Comparison of ENCODE assay signal across 30 cellular contexts in the genomic region with DNA sequence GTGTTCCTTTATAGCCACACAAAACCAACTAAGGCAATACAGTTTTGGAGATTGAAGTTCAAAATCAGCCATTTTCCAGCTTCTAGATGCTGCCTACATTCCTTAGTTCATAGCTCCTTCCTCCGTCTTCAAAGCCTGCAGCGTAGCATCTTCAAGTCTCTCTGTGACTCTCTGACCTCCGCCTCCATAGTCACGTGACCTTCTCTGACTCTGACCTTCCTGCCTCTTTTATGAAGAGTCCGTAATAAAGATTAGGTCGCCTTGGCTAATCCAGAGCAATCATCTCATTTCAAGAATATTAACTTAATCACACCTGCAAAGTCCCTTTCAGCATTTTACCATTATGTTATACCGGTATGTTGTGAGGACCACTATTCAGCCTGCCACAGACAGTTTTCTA.
"Had no signal": no experiment of that assay in that cellular context is flagged by ENCODE, and none has a peak within 500 bp of the region (broad histone marks: within the 10 kb centered on the region; RNA-seq: fewer than 3 reads in every experiment).

No MANE protein-coding gene starts in this region.

- H3K27me3 ChIP-seq: ascending aorta, cardiac muscle cell, esophagus muscularis mucosa, foreskin keratinocyte, gastroesophageal sphincter had no signal

- H3K27ac ChIP-seq: adrenal gland, ascending aorta, breast epithelium, cardiac muscle cell, coronary artery, dorsolateral prefrontal cortex, esophagus muscularis mucosa, foreskin keratinocyte, gastroesophageal sphincter, heart right ventricle had no signal

- H3K36me3 ChIP-seq: adrenal gland, ascending aorta, breast epithelium, cardiac muscle cell, esophagus muscularis mucosa, gastroesophageal sphincter, heart right ventricle had no signal

- H3K4me1 ChIP-seq: adrenal gland, ascending aorta, breast epithelium, esophagus muscularis mucosa, foreskin keratinocyte, gastroesophageal sphincter, heart right ventricle had no signal

- H3K4me3 ChIP-seq: adrenal gland, ascending aorta, breast epithelium, cardiac muscle cell, coronary artery, dorsolateral prefrontal cortex, esophagus muscularis mucosa, gastroesophageal sphincter, heart right ventricle had no signal

- H3K9me3 ChIP-seq: adrenal gland, ascending aorta, breast epithelium, esophagus muscularis mucosa, gastroesophageal sphincter, heart right ventricle had no signal

- ATAC-seq: activated CD4-positive, alpha-beta T cell treated with anti-CD3 and anti-CD28 coated beads for 36 hours; activated CD8-positive, alpha-beta memory T cell treated with anti-CD3 and anti-CD28 coated beads, Interleukin-2, amount 10 ng/mL, durations not matched to agents 7 days and 5 days; activated CD8-positive, alpha-beta T cell treated with anti-CD3 and anti-CD28 coated beads, Interleukin-2, amount 10 ng/mL, durations not matched to agents 7 days and 5 days; activated naive CD8-positive, alpha-beta T cell treated with anti-CD3 and anti-CD28 coated beads, Interleukin-2, amount 50 U/mL, for 24 hours; foreskin keratinocyte; gastroesophageal sphincter; heart right ventricle had no signal

- DNase-seq: activated CD4-positive, alpha-beta memory T cell treated with anti-CD3 and anti-CD28 coated beads for 36 hours; activated CD4-positive, alpha-beta T cell treated with anti-CD3 and anti-CD28 coated beads for 36 hours; activated CD4-positive, alpha-beta T cell treated with anti-CD3 and anti-CD28 coated beads, Interleukin-2, amount 10 ng/mL, durations not matched to agents 24 days and 14 days; activated CD4-positive, CD25-positive, alpha-beta regulatory T cell; activated CD4-positive, CD25-positive, alpha-beta regulatory T cell treated with anti-CD3 and anti-CD28 coated beads, Interleukin-2, amount 50 U/mL, for 72 hours; activated CD8-positive, alpha-beta memory T cell treated with anti-CD3 and anti-CD28 coated beads, Interleukin-2, amount 10 ng/mL, durations not matched to agents 7 days and 5 days; activated CD8-positive, alpha-beta memory T cell treated with anti-CD3 and anti-CD28 coated beads, Interleukin-2, amount 50 U/mL, for 4 hours; activated CD8-positive, alpha-beta T cell treated with anti-CD3 and anti-CD28 coated beads, Interleukin-2, amount 10 ng/mL, durations not matched to agents 7 days and 5 days; activated effector memory CD4-positive, alpha-beta T cell treated with anti-CD3 and anti-CD28 coated beads, Interleukin-2, amount 50 U/mL, for 16 hours; activated naive CD4-positive, alpha-beta T cell treated with anti-CD3 and anti-CD28 coated beads for 36 hours; activated naive CD8-positive, alpha-beta T cell treated with anti-CD3 and anti-CD28 coated beads for 36 hours; activated naive CD8-positive, alpha-beta T cell treated with anti-CD3 and anti-CD28 coated beads, Interleukin-2, amount 50 U/mL, for 24 hours; activated T-cell treated with anti-CD3 and anti-CD28 coated beads, Interleukin-2, amount 50 U/mL, for 1 hour; activated T-cell treated with anti-CD3 and anti-CD28 coated beads, Interleukin-2, amount 50 U/mL, for 48 hours; adrenal gland; amygdala; central memory CD4-positive, alpha-beta T cell; cerebellar nuclear complex; dorsolateral prefrontal cortex; effector memory CD4-positive, alpha-beta T cell; erythroblast; foreskin keratinocyte; heart right ventricle; T-helper 2 cell had no signal
